8 cellular contexts compared by ENCODE assay signal in the genomic region with DNA sequence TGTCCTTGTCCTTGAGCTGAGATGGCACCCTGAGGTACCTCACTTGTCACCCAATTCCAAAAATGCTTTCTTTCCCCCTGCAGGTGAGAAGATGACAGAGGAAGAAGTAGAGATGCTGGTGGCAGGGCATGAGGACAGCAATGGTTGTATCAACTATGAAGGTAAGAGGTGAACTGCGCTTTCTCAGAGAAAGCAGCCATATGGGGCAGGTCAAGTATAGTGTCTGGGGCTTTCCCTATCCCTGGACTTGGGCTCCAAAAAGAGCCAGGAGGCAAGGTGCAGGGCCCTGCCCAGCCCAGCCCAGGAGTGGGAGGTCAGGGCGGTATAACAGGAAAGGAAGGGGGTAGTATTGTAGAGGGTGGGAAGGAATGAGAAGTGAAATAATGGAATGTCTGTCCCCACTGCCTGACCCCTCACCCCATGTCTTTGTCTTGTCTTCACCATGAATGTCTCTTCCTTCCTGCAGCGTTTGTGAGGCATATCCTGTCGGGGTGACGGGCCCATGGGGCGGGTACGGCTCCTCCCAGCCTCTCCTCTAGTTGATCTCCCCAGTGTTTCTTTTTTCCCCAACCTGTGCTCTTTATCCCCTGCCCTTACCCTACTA. TPM values are rescaled to one million over a fixed set of nuclear protein-coding genes. Genes with fewer than 3 reads are reported as not detected.
DNase-seq lines count a peak whose midpoint lies in the region; ATAC-seq, FAIRE-seq and TF ChIP-seq lines count a peak whose summit lies in the region.

No MANE protein-coding gene starts in this region.

- peak overlapping the region; percentile 99 for H3K27ac Mint-ChIP-seq in CD8-positive, alpha-beta T cell
- peak overlapping the region; percentile 95 to 98 for H3K27ac Mint-ChIP-seq in activated naive CD4-positive, alpha-beta T cell treated with anti-CD3 and anti-CD28 coated beads, Interleukin-2, amount 50 U/mL, for 72 hours

- H3K27ac ChIP-seq in CD8-positive, alpha-beta T cell (ENCODE audit: low read depth, low read length), result peak overlapping the region; percentile 86
- H3K27ac ChIP-seq in RWPE1 (peak overlapping the region; percentile 97), kidney (ENCODE audit: low read depth in 2 of 2, low read length in 2 of 2) (peak overlapping the region; percentile 98 to 100)

- intact Hi-C loops in CD8-positive, alpha-beta T cell (cut with DNase I, micrococcal nuclease), result loop anchor here in 1 of 2 experiments (1.0 kb wide), 1 partner anchor 34 kb away; no protein-coding TSS in a partner anchor
- intact Hi-C loops in kidney (cut with DNase I), result no loop called here

- peak overlapping the region; percentile 99 to 100 for H3K9ac ChIP-seq in kidney (ENCODE audit: low read length in 2 of 2)

- no peaks in the 10 kb centered on the region for H3K9me3 ChIP-seq in CD8-positive, alpha-beta T cell (ENCODE audit: low read length)
- H3K9me3 ChIP-seq in kidney (ENCODE audit: control insufficient read depth in 1 of 2, low read length in 2 of 2), result no peaks in the 10 kb centered on the region

- H3K27me3 Mint-ChIP-seq in CD8-positive, alpha-beta T cell (ENCODE audit: low read depth), result no peaks in the 10 kb centered on the region

- TF ChIP-seq CTCF in CD8-positive, alpha-beta T cell (IDR thresholded peaks at IDR 0.05), result no peak
- TF ChIP-seq CTCF in RWPE1 (conservative IDR thresholded peaks at IDR 0.05; ENCODE audit: low read depth), result no peak
- TF ChIP-seq CTCF in kidney (IDR thresholded peaks at IDR 0.05; ENCODE audit: borderline replicate concordance, extremely low read depth, insufficient read depth), result no peak

- peak overlapping the region; percentile 98 for H3K4me3 Mint-ChIP-seq in CD8-positive, alpha-beta T cell

- peak; percentile 60 for ATAC-seq in CD8-positive, alpha-beta T cell
- ATAC-seq in activated naive CD4-positive, alpha-beta T cell treated with anti-CD3 and anti-CD28 coated beads, Interleukin-2, amount 50 U/mL, for 72 hours, result peak; percentile 22 to 38
- ATAC-seq in HG03280 (IDR thresholded peaks at IDR 0.05; ENCODE audit: unreplicated experiment) (no peak), HG02642 (IDR thresholded peaks at IDR 0.05; ENCODE audit: poor library complexity, unreplicated experiment) (no peak)

- CTCF ChIA-PET in CD8-positive, alpha-beta T cell (lab: Charles Lee), result interaction anchor here (0.6 to 2.9 kb wide), 7 partner anchors 9 to 175 kb away, joined by 3 to 14 read pairs (median 8); partner anchors contain the start of genes ESYT1, SMARCC2 and ZC3H10
- CTCF ChIA-PET in RWPE1 (lab: Yijun Ruan, JAX), result interaction anchor here (1.2 kb wide), 1 partner anchor 29 kb away, joined by 5 read pairs; the partner anchor contains the start of gene SMARCC2

- POLR2A ChIA-PET in CD8-positive, alpha-beta T cell (lab: Charles Lee), result interaction anchor here (1.1 to 3.7 kb wide), 9 partner anchors 8 to 42 kb away, joined by 3 to 30 read pairs (median 6); partner anchors contain the start of genes ESYT1, MYL6B, SMARCC2 and ZC3H10
- POLR2A ChIA-PET in RWPE1 (lab: Yijun Ruan, JAX; ENCODE audit: low non-redundant PET), result interaction anchor here (0.5 to 0.6 kb wide), 2 partner anchors 13 to 41 kb away, joined by 3 to 8 read pairs; no protein-coding TSS in a partner anchor

- H3K9me3 Mint-ChIP-seq in CD8-positive, alpha-beta T cell, result no peaks in the 10 kb centered on the region
- no peaks in the 10 kb centered on the region for H3K9me3 Mint-ChIP-seq in activated naive CD4-positive, alpha-beta T cell treated with anti-CD3 and anti-CD28 coated beads, Interleukin-2, amount 50 U/mL, for 72 hours

- peak overlapping the region; percentile 70 for H3K4me3 ChIP-seq in CD8-positive, alpha-beta T cell (ENCODE audit: low read depth, low read length)
- H3K4me3 ChIP-seq in kidney (ENCODE audit: low read length in 2 of 2), result peak overlapping the region; percentile 95 to 100

- peak; percentile 23 to 76 (median 68) for DNase-seq in CD8-positive, alpha-beta T cell
- DNase-seq in RWPE1 (ENCODE audit: low spot score) (peak; percentile 28), kidney (peak; percentile 83), NCI-H146 treated with DMSO at 0.1 percent for 48 hours (lab: John Stamatoyannopoulos, UW; ENCODE audit: unreplicated experiment) (no peak)
- peak in 1 of 2 donors; percentile 48 for DNase-seq in activated naive CD4-positive, alpha-beta T cell treated with anti-CD3 and anti-CD28 coated beads, Interleukin-2, amount 50 U/mL, for 72 hours (ENCODE audit: low spot score in 2 of 2)
- DNase-seq in stimulated activated CD4-positive, alpha-beta T cell treated with anti-CD3 and anti-CD28 coated beads, TNF-alpha, amount 100 ng/mL, for 1 hour (ENCODE audit: low read depth in 3 of 3, low spot score in 1 of 3), result peak; percentile 21 to 39 (median 37)

- H3K4me1 ChIP-seq in CD8-positive, alpha-beta T cell (ENCODE audit: insufficient read depth, low read length), result peaks cover 32% of the 10 kb centered on the region
- H3K4me1 ChIP-seq in kidney (ENCODE audit: control insufficient read depth in 1 of 2, insufficient read depth in 1 of 2, low read depth in 1 of 2, low read length in 2 of 2), result peaks cover 22 to 23% of the 10 kb centered on the region in 2 donors

- no peak for FAIRE-seq in kidney (lab: Jason Lieb, UNC)

- peaks cover 47% of the 10 kb centered on the region for H3K36me3 ChIP-seq in CD8-positive, alpha-beta T cell (ENCODE audit: insufficient read depth, low read length)
- peaks cover 35 to 47% of the 10 kb centered on the region in 2 donors for H3K36me3 ChIP-seq in kidney (ENCODE audit: control insufficient read depth in 1 of 2, insufficient read depth in 2 of 2, low read length in 2 of 2)

- no peaks in the 10 kb centered on the region for H3K27me3 ChIP-seq in CD8-positive, alpha-beta T cell (ENCODE audit: insufficient read depth, low read length)

- H3K4me1 Mint-ChIP-seq in CD8-positive, alpha-beta T cell (ENCODE audit: low read depth), result peaks cover 40% of the 10 kb centered on the region

- peaks cover 68% of the 10 kb centered on the region for H3K36me3 Mint-ChIP-seq in CD8-positive, alpha-beta T cell
- peaks cover 42 to 61% of the 10 kb centered on the region in 2 donors for H3K36me3 Mint-ChIP-seq in activated naive CD4-positive, alpha-beta T cell treated with anti-CD3 and anti-CD28 coated beads, Interleukin-2, amount 50 U/mL, for 72 hours

RNA-seq across cellular contexts. Expression of gene MYL6, which starts 2.1 kb away (rescaled TPM):
- total RNA-seq in CD8-positive, alpha-beta T cell, result 100 to 1,000 TPM; 580 to 582 TPM
- 1,000 to 10,000 TPM; 1,014 to 1,193 TPM for total RNA-seq in activated naive CD4-positive, alpha-beta T cell treated with anti-CD3 and anti-CD28 coated beads, Interleukin-2, amount 50 U/mL, for 72 hours
- 1,630 TPM for total RNA-seq in kidney
- polyA plus RNA-seq in kidney (ENCODE audit: insufficient read depth, low read depth, low replicate concordance), result 4,190 TPM

RNA-seq across cellular contexts. Expression of gene MYL6B, which starts 7.9 kb away (rescaled TPM):
- total RNA-seq in CD8-positive, alpha-beta T cell, result 1 to 10 TPM; 4.0 to 5.9 TPM
- 100 to 1,000 TPM in 1 of 2 donors, 10 to 100 TPM in 1; 99.7 to 112 TPM for total RNA-seq in activated naive CD4-positive, alpha-beta T cell treated with anti-CD3 and anti-CD28 coated beads, Interleukin-2, amount 50 U/mL, for 72 hours
- total RNA-seq in kidney, result 48.2 TPM
- polyA plus RNA-seq in kidney (ENCODE audit: insufficient read depth, low read depth, low replicate concordance), result 142 TPM

RNA-seq across cellular contexts. Expression of gene SMARCC2, which starts 29.0 kb away (rescaled TPM):
- total RNA-seq in CD8-positive, alpha-beta T cell, result 100 to 1,000 TPM; 109 to 113 TPM
- 100 to 1,000 TPM; 101 to 123 TPM for total RNA-seq in activated naive CD4-positive, alpha-beta T cell treated with anti-CD3 and anti-CD28 coated beads, Interleukin-2, amount 50 U/mL, for 72 hours
- total RNA-seq in kidney, result 112 TPM
- 18.8 TPM for polyA plus RNA-seq in kidney (ENCODE audit: insufficient read depth, low read depth, low replicate concordance)

RNA-seq across cellular contexts. Expression of gene ESYT1, which starts 32.2 kb away (rescaled TPM):
- 10 to 100 TPM; 82.4 to 83.0 TPM for total RNA-seq in CD8-positive, alpha-beta T cell
- 100 to 1,000 TPM; 159 to 197 TPM for total RNA-seq in activated naive CD4-positive, alpha-beta T cell treated with anti-CD3 and anti-CD28 coated beads, Interleukin-2, amount 50 U/mL, for 72 hours
- total RNA-seq in kidney, result 104 TPM
- polyA plus RNA-seq in kidney (ENCODE audit: insufficient read depth, low read depth, low replicate concordance), result 40.4 TPM

RNA-seq across cellular contexts. Expression of gene ZC3H10, which starts 42.2 kb away (rescaled TPM):
- total RNA-seq in CD8-positive, alpha-beta T cell, result 1 to 10 TPM; 9.0 TPM
- total RNA-seq in activated naive CD4-positive, alpha-beta T cell treated with anti-CD3 and anti-CD28 coated beads, Interleukin-2, amount 50 U/mL, for 72 hours, result 10 to 100 TPM in 1 of 2 donors, 1 to 10 TPM in 1; 7.1 to 15.0 TPM
- 8.6 TPM for total RNA-seq in kidney
- polyA plus RNA-seq in kidney (ENCODE audit: insufficient read depth, low read depth, low replicate concordance), result 2.4 TPM

Comparison
In these comparisons a context has a peak if more than half of its experiments do, and no peak if none do; other contexts are left out.
1. ATAC-seq: peak in CD8-positive, alpha-beta T cell (single experiment) and activated naive CD4-positive, alpha-beta T cell treated with anti-CD3 and anti-CD28 coated beads, Interleukin-2, amount 50 U/mL, for 72 hours (2 of 2); none in HG03280 (single experiment) and HG02642 (single experiment).
2. Peak in every context shown above with its lines, with median percentiles within 50 percentile points of each other: H3K27ac ChIP-seq.